ENCODE assay signal across 28 cellular contexts in the genomic region with DNA sequence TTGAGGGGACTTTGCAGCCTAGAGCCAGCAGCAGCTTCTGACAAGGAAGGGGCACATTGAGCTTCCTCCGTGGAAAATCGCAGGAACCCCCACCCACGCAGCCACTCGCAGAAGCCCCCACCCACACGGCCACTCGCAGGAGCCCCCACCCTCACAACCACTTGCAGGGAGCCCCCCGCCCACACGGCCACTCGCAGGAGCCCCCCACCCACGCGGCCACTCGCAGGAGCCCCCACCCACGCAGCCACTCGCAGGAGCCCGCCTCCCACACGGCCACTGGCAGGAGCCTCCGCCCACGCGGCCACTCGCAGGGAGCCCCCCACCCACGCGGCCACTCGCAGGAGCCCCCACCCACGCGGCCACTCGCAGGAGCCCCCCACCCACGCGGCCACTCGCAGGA.
"Had no signal": no experiment of that assay in that cellular context is flagged by ENCODE, and none has a peak within 500 bp of the region (broad histone marks: within the 10 kb centered on the region; RNA-seq: fewer than 3 reads in every experiment).

No MANE protein-coding gene starts in this region.

- DNase-seq: activated B cell treated with CpG ODN at 0.5 μM for 24 hours; activated CD4-positive, alpha-beta memory T cell treated with anti-CD3 and anti-CD28 coated beads, Interleukin-2, amount 10 ng/mL, durations not matched to agents 7 days and 5 days; activated CD4-positive, alpha-beta T cell treated with anti-CD3 and anti-CD28 coated beads for 1 hour; activated CD4-positive, alpha-beta T cell treated with anti-CD3 and anti-CD28 coated beads for 48 hours; activated CD4-positive, alpha-beta T cell treated with anti-CD3 and anti-CD28 coated beads, Interleukin-2, amount 10 ng/mL, durations not matched to agents 7 days and 5 days; activated CD4-positive, alpha-beta T cell treated with anti-CD3 and anti-CD28 coated beads, Interleukin-2, amount 50 U/mL, for 48 hours; activated CD8-positive, alpha-beta memory T cell treated with anti-CD3 and anti-CD28 coated beads for 24 hours; activated CD8-positive, alpha-beta memory T cell treated with anti-CD3 and anti-CD28 coated beads, Interleukin-2, amount 10 ng/mL, durations not matched to agents 7 days and 5 days; activated CD8-positive, alpha-beta memory T cell treated with anti-CD3 and anti-CD28 coated beads, Interleukin-2, amount 50 U/mL, for 48 hours; activated CD8-positive, alpha-beta T cell treated with anti-CD3 and anti-CD28 coated beads, Interleukin-2, amount 10 ng/mL, durations not matched to agents 7 days and 5 days; activated effector memory CD4-positive, alpha-beta T cell treated with Interleukin-2 at 50 U/mL for 16 hours; activated gamma-delta T cell; activated naive CD4-positive, alpha-beta T cell treated with anti-CD3 and anti-CD28 coated beads, Interleukin-2, amount 10 ng/mL, durations not matched to agents 7 days and 5 days; activated naive CD4-positive, alpha-beta T cell treated with Interleukin-2 at 50 U/mL for 16 hours; activated naive CD8-positive, alpha-beta T cell treated with anti-CD3 and anti-CD28 coated beads, Interleukin-2, amount 10 ng/mL, durations not matched to agents 7 days and 5 days; activated naive CD8-positive, alpha-beta T cell treated with anti-CD3 and anti-CD28 coated beads, Interleukin-2, amount 50 U/mL, for 24 hours; activated T-cell treated with anti-CD3 and anti-CD28 coated beads, Interleukin-2, amount 50 U/mL, for 1 hour; activated T-cell treated with anti-CD3 and anti-CD28 coated beads, Interleukin-2, amount 50 U/mL, for 4 hours; anterior cingulate cortex; cerebellar nuclear complex; SW 1271; T-helper 1 cell; T-helper 2 cell; T-helper 9 cell had no signal

- H3K27ac ChIP-seq: ascending aorta, cardiac muscle cell, VCaP had no signal

- H3K4me3 ChIP-seq: ascending aorta, cardiac muscle cell had no signal

- ATAC-seq: activated CD4-positive, alpha-beta T cell treated with anti-CD3 and anti-CD28 coated beads for 36 hours; activated CD8-positive, alpha-beta memory T cell treated with anti-CD3 and anti-CD28 coated beads, Interleukin-2, amount 10 ng/mL, durations not matched to agents 7 days and 5 days; activated CD8-positive, alpha-beta T cell treated with anti-CD3 and anti-CD28 coated beads, Interleukin-2, amount 10 ng/mL, durations not matched to agents 7 days and 5 days; activated naive CD8-positive, alpha-beta T cell treated with anti-CD3 and anti-CD28 coated beads, Interleukin-2, amount 50 U/mL, for 24 hours; activated T-cell treated with anti-CD3 and anti-CD28 coated beads, Interleukin-2, amount 50 U/mL, for 4 hours had no signal

- H3K4me1 ChIP-seq: ascending aorta had no signal

- H3K27me3 ChIP-seq: ascending aorta, cardiac muscle cell had no signal

- H3K9me3 ChIP-seq: ascending aorta had no signal

- H3K36me3 ChIP-seq: ascending aorta, cardiac muscle cell had no signal
